1 cellular context compared by ENCODE assay signal in the genomic region with DNA sequence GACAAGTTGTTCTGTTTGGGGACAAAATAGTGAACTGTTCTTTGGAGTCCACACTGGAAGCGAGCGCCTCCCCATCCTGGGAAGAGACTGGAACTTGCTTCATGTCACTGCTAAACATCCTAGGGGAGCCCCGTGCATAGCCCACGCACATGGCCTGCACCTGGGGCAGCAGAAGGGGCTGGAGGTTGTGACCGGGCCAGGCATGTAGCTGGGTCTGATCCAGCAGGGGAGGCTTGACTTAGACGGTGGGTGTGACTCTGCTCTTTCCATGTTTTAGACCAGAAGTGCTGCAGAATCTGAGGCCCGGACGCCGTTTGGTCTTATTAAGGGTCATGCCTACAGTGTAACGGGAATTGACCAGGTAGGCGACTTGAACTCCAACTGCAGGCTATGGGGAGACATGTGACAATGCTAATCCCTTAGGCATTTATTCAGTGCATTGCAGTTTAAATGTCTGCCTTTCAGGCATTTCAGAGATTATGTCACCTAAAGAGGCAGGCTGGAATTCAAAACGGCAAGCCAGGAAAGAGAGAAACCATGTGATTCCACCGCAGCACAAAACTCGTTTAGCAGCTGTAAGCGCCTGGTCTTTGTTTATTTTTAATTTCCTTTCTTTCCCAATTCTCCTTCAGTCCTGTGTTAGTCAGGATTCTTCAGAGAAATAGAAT.
TF ChIP-seq lines count a peak whose summit lies in the region.

No MANE protein-coding gene starts in this region.

TF ChIP-seq in GM23338, 12 proteins besides CTCF, POLR2A, EP300 and RAD21 (continued from another document):
- TF ChIP-seq, protein P1, sequence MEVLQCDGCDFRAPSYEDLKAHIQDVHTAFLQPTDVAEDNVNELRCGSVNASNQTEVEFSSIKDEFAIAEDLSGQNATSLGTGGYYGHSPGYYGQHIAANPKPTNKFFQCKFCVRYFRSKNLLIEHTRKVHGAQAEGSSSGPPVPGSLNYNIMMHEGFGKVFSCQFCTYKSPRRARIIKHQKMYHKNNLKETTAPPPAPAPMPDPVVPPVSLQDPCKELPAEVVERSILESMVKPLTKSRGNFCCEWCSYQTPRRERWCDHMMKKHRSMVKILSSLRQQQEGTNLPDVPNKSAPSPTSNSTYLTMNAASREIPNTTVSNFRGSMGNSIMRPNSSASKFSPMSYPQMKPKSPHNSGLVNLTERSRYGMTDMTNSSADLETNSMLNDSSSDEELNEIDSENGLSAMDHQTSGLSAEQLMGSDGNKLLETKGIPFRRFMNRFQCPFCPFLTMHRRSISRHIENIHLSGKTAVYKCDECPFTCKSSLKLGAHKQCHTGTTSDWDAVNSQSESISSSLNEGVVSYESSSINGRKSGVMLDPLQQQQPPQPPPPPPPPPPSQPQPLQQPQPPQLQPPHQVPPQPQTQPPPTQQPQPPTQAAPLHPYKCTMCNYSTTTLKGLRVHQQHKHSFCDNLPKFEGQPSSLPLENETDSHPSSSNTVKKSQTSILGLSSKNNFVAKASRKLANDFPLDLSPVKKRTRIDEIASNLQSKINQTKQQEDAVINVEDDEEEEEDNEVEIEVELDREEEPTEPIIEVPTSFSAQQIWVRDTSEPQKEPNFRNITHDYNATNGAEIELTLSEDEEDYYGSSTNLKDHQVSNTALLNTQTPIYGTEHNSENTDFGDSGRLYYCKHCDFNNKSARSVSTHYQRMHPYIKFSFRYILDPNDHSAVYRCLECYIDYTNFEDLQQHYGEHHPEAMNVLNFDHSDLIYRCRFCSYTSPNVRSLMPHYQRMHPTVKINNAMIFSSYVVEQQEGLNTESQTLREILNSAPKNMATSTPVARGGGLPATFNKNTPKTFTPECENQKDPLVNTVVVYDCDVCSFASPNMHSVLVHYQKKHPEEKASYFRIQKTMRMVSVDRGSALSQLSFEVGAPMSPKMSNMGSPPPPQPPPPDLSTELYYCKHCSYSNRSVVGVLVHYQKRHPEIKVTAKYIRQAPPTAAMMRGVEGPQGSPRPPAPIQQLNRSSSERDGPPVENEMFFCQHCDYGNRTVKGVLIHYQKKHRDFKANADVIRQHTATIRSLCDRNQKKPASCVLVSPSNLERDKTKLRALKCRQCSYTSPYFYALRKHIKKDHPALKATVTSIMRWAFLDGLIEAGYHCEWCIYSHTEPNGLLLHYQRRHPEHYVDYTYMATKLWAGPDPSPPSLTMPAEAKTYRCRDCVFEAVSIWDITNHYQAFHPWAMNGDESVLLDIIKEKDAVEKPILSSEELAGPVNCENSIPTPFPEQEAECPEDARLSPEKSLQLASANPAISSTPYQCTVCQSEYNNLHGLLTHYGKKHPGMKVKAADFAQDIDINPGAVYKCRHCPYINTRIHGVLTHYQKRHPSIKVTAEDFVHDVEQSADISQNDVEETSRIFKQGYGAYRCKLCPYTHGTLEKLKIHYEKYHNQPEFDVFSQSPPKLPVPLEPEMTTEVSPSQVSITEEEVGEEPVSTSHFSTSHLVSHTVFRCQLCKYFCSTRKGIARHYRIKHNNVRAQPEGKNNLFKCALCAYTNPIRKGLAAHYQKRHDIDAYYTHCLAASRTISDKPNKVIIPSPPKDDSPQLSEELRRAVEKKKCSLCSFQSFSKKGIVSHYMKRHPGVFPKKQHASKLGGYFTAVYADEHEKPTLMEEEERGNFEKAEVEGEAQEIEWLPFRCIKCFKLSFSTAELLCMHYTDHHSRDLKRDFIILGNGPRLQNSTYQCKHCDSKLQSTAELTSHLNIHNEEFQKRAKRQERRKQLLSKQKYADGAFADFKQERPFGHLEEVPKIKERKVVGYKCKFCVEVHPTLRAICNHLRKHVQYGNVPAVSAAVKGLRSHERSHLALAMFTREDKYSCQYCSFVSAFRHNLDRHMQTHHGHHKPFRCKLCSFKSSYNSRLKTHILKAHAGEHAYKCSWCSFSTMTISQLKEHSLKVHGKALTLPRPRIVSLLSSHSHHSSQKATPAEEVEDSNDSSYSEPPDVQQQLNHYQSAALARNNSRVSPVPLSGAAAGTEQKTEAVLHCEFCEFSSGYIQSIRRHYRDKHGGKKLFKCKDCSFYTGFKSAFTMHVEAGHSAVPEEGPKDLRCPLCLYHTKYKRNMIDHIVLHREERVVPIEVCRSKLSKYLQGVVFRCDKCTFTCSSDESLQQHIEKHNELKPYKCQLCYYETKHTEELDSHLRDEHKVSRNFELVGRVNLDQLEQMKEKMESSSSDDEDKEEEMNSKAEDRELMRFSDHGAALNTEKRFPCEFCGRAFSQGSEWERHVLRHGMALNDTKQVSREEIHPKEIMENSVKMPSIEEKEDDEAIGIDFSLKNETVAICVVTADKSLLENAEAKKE (CRISPR knock-in tag; IDR thresholded peaks at IDR 0.05) = no peak
- TF ChIP-seq, protein P2, sequence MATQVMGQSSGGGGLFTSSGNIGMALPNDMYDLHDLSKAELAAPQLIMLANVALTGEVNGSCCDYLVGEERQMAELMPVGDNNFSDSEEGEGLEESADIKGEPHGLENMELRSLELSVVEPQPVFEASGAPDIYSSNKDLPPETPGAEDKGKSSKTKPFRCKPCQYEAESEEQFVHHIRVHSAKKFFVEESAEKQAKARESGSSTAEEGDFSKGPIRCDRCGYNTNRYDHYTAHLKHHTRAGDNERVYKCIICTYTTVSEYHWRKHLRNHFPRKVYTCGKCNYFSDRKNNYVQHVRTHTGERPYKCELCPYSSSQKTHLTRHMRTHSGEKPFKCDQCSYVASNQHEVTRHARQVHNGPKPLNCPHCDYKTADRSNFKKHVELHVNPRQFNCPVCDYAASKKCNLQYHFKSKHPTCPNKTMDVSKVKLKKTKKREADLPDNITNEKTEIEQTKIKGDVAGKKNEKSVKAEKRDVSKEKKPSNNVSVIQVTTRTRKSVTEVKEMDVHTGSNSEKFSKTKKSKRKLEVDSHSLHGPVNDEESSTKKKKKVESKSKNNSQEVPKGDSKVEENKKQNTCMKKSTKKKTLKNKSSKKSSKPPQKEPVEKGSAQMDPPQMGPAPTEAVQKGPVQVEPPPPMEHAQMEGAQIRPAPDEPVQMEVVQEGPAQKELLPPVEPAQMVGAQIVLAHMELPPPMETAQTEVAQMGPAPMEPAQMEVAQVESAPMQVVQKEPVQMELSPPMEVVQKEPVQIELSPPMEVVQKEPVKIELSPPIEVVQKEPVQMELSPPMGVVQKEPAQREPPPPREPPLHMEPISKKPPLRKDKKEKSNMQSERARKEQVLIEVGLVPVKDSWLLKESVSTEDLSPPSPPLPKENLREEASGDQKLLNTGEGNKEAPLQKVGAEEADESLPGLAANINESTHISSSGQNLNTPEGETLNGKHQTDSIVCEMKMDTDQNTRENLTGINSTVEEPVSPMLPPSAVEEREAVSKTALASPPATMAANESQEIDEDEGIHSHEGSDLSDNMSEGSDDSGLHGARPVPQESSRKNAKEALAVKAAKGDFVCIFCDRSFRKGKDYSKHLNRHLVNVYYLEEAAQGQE (IDR thresholded peaks at IDR 0.05; ENCODE audit: unreplicated experiment) = no peak
- no peak for TF ChIP-seq STAT1 (IDR thresholded peaks at IDR 0.05; ENCODE audit: unreplicated experiment)
- TF ChIP-seq ZNF331 (CRISPR knock-in tag; IDR thresholded peaks at IDR 0.05; ENCODE audit: low read depth) = no peak
- no peak for TF ChIP-seq CREB1 (CRISPR knock-in tag; IDR thresholded peaks at IDR 0.05; ENCODE audit: low read depth)
- TF ChIP-seq JUNB (IDR thresholded peaks at IDR 0.05; ENCODE audit: unreplicated experiment) = no peak
- no peak for TF ChIP-seq EZH2 (IDR thresholded peaks at IDR 0.05; ENCODE audit: low read depth, unreplicated experiment)
